In the genomic region with DNA sequence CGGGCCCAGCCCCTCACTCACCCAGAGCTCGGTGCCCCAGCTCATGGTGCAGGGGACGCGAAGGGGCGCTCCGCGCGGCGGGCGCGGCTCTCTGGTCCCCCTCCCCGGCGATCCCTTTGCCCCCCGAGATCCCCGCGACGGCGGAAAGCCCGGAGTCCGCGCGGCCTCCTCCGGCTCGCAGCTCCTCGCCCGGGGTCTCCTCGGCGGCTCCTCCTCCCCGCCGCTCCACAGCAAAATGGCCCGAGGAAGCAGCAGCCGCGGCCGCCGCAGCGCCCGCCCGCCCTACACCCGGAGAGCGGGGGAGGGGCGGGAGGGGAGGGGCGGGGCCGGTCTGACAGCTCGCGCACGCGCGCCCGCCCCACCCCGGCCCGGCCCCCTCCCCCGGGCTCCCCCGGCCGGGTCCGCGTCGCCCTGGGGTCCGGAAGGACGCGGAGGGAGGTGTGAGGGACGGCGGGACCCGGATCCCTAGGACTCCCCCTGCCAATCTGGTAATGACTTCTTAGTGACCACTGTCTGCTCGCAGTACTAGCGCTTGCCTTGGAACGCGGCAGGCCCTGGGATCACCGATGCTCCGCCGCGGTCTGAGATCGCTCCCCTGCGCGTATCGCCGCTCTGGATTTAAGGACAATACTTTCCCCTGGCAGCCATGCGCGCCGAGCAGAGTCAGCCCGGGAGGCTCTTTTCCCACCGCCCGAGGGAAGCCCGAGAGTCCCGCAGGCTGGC, we compare ENCODE assay signal across 8 cellular contexts. TPM values are rescaled to one million over a fixed set of nuclear protein-coding genes. Genes with fewer than 3 reads are reported as not detected.
A peak's percentile ranks its signal among the peaks of the same experiment; 100 is the strongest.
DNase-seq lines count a peak whose midpoint lies in the region; ATAC-seq, FAIRE-seq and TF ChIP-seq lines count a peak whose summit lies in the region.

TSS of gene FNBP1 (minus strand) at position 259 of the 723 bp plus-strand sequence. CDS start at position 45, 214 bp downstream.

- peak within 1 kb of the TSS; percentile 95 for H3K27ac ChIP-seq in C4-2B
- H3K27ac ChIP-seq in pancreas = peak within 1 kb of the TSS; percentile 47 to 82 (median 74)
- H3K27ac ChIP-seq in thymus (ENCODE audit: low read depth) = peak within 1 kb of the TSS; percentile 95

- H3K9me3 ChIP-seq in pancreas (no peaks in the 10 kb centered on the region), thymus (ENCODE audit: control insufficient read depth) (no peaks in the 10 kb centered on the region)

- H3K27me3 ChIP-seq in pancreas = no peaks in the 10 kb centered on the region
- H3K27me3 ChIP-seq in thymus (ENCODE audit: control insufficient read depth, insufficient read depth) = no peaks in the 10 kb centered on the region

- H3K36me3 ChIP-seq in pancreas = no peaks in the 10 kb centered on the region
- H3K36me3 ChIP-seq in thymus (ENCODE audit: control insufficient read depth, insufficient read depth) = no peaks in the 10 kb centered on the region

- H3K4me1 ChIP-seq in pancreas (peaks cover 4 to 22% (median 9%) of the 10 kb centered on the region in 3 donors), thymus (ENCODE audit: control insufficient read depth, insufficient read depth, low read length) (peaks cover 16% of the 10 kb centered on the region)

- peak; percentile 70 for DNase-seq in LHCN-M2 (ENCODE audit: low read depth)
- peak; percentile 74 for DNase-seq in T follicular helper cell (ENCODE audit: low read depth)
- peak; percentile 52 for DNase-seq in activated naive CD8-positive, alpha-beta T cell treated with anti-CD3 and anti-CD28 coated beads, Interleukin-2, amount 50 U/mL, for 16 hours (ENCODE audit: low read depth, low spot score)
- peak; percentile 90 for DNase-seq in Right ventricle myocardium superior
- DNase-seq in pancreas = peak; percentile 65 to 90 (median 77)

- TF ChIP-seq CTCF in C4-2B (conservative IDR thresholded peaks at IDR 0.05) (no peak; the same call in 1 of the 2 replicates), pancreas (IDR thresholded peaks at IDR 0.05) (no peak)

- WGBS in pancreas, 2 donors = 0 to 1% methylated on average over 68 to 83 of the region's 84 CpGs
- whole genome bisulfite sequencing in thymus = under 1% methylated on average over 84 of the region's 84 CpGs

- intact Hi-C loops in Right ventricle myocardium superior (cut with DNase I) (loop anchor here (5.0 to 10.0 kb wide), 2 partner anchors 78 to 156 kb away; no protein-coding TSS in a partner anchor), pancreas (cut with DNase I) (no loop called here)

- peak; percentile 48 for ATAC-seq in GM19372 (IDR thresholded peaks at IDR 0.05; ENCODE audit: low read depth, unreplicated experiment)
- peak; percentile 97 for ATAC-seq in Right ventricle myocardium superior (ENCODE audit: poor library complexity)
- ATAC-seq in pancreas = peak; percentile 92 to 95 (median 94)

- FAIRE-seq in pancreas (lab: Jason Lieb, UNC) = no peak

- peak within 1 kb of the TSS; percentile 77 to 97 (median 88) for H3K4me3 ChIP-seq in pancreas
- H3K4me3 ChIP-seq in thymus (ENCODE audit: low read length) = peak within 1 kb of the TSS; percentile 77

RNA-seq across cellular contexts. Expression of gene FNBP1, which starts in this region (rescaled TPM):
- 11.5 and 16.8 TPM in 2 replicates for total RNA-seq in LHCN-M2 (2014; rRNA removed)
- 11.4 TPM for polyA plus RNA-seq in LHCN-M2 (2012)
- 21.5 TPM for total RNA-seq in Right ventricle myocardium superior
- total RNA-seq in pancreas = 10 to 100 TPM in 2 of 6 donors, 1 to 10 TPM in 4; 6.5 to 18.5 (median 7.8) TPM
- polyA plus RNA-seq in pancreas = 1 to 10 TPM; 5.3 to 7.0 TPM
- polyA plus RNA-seq in thymus = 79.6 TPM

Comparison
In these comparisons a context has a peak if more than half of its experiments do, and no peak if none do; other contexts are left out.
1. Peak in every context shown above with its lines: DNase-seq, ATAC-seq, H3K4me3 ChIP-seq and H3K27ac ChIP-seq.
2. RNA of gene FNBP1 (polyA plus RNA-seq): 79.6 TPM in thymus (single experiment); 5.3 to 7.0 TPM in pancreas; every median in the first group is over 10 times any median in the second.